Comparison of ENCODE assay signal across 8 cellular contexts in genomic region chr9:83978992-83979811, GRCh38. TPM values are rescaled to one million over a fixed set of nuclear protein-coding genes. Genes with fewer than 3 reads are reported as not detected.
A peak's percentile ranks its signal among the peaks of the same experiment; 100 is the strongest.
DNase-seq lines count a peak whose midpoint lies in the region; ATAC-seq and TF ChIP-seq lines count a peak whose summit lies in the region.

No MANE protein-coding gene starts in this region.

- no peaks in the 10 kb centered on the region for H3K27me3 ChIP-seq in SJCRH30

- H3K4me1 Mint-ChIP-seq in neural crest cell: peaks cover 59% of the 10 kb centered on the region
- H3K4me1 Mint-ChIP-seq in stimulated activated naive CD8-positive, alpha-beta T cell treated with anti-CD3 and anti-CD28 coated beads, Interleukin-15, Interleukin-2, amounts not matched to agents 100 ng/mL and 50 ng/mL, for 24 hours (ENCODE audit: low read depth): peaks cover 60% of the 10 kb centered on the region

- no peaks in the 10 kb centered on the region for H3K9me3 ChIP-seq in SJCRH30 (replicated peaks)

- no peaks in the 10 kb centered on the region for H3K9me3 Mint-ChIP-seq in neural crest cell
- H3K9me3 Mint-ChIP-seq in stimulated activated naive CD8-positive, alpha-beta T cell treated with anti-CD3 and anti-CD28 coated beads, Interleukin-15, Interleukin-2, amounts not matched to agents 100 ng/mL and 50 ng/mL, for 24 hours: no peaks in the 10 kb centered on the region

- H3K27ac ChIP-seq in SJCRH30: peak overlapping the region; percentile 100

- H3K36me3 Mint-ChIP-seq in neural crest cell (ENCODE audit: low read depth): peaks cover 46% of the 10 kb centered on the region
- H3K36me3 Mint-ChIP-seq in stimulated activated naive CD8-positive, alpha-beta T cell treated with anti-CD3 and anti-CD28 coated beads, Interleukin-15, Interleukin-2, amounts not matched to agents 100 ng/mL and 50 ng/mL, for 24 hours (ENCODE audit: low read depth): peaks cover 64% of the 10 kb centered on the region

- ATAC-seq in GM19372 (IDR thresholded peaks at IDR 0.05; ENCODE audit: low read depth, unreplicated experiment): peak; percentile 19

- peak overlapping the region; percentile 100 for H3K4me3 ChIP-seq in Jurkat, Clone E6-1 (ENCODE audit: low read length)
- H3K4me3 ChIP-seq in SJCRH30 (peak overlapping the region; percentile 97), foreskin fibroblast (ENCODE audit: low read depth in 1 of 2, low read length in 2 of 2) (peak overlapping the region; percentile 81 to 97)

- DNase-seq in AML-193 (lab: John Stamatoyannopoulos, UW): peak; percentile 59 to 64
- DNase-seq in Jurkat, Clone E6-1 (ENCODE audit: low read depth, low spot score): peak; percentile 86
- DNase-seq in SJCRH30: peak; percentile 91 to 94
- peak; percentile 80 for DNase-seq in activated gamma-delta T cell treated with anti-CD3 and anti-CD28 coated beads, Interleukin-2, amount 50 U/mL, for 16 hours (ENCODE audit: low read depth)
- DNase-seq in foreskin fibroblast: peak; percentile 77 to 94
- peak; percentile 71 for DNase-seq in neural crest cell (ENCODE audit: low read depth, low spot score)

- peak overlapping the region; percentile 100 for H3K4me3 Mint-ChIP-seq in neural crest cell
- H3K4me3 Mint-ChIP-seq in stimulated activated naive CD8-positive, alpha-beta T cell treated with anti-CD3 and anti-CD28 coated beads, Interleukin-15, Interleukin-2, amounts not matched to agents 100 ng/mL and 50 ng/mL, for 24 hours: peak overlapping the region; percentile 95

- peak overlapping the region; percentile 100 for H3K27ac Mint-ChIP-seq in neural crest cell (ENCODE audit: unreplicated experiment)
- peak overlapping the region; percentile 99 for H3K27ac Mint-ChIP-seq in stimulated activated naive CD8-positive, alpha-beta T cell treated with anti-CD3 and anti-CD28 coated beads, Interleukin-15, Interleukin-2, amounts not matched to agents 100 ng/mL and 50 ng/mL, for 24 hours

- H3K36me3 ChIP-seq in SJCRH30: peaks cover 56% of the 10 kb centered on the region

- TF ChIP-seq CTCF in foreskin fibroblast (IDR thresholded peaks at IDR 0.05; ENCODE audit: low read depth, low read length): no peak
- no peak for TF ChIP-seq CTCF in neural crest cell (conservative IDR thresholded peaks at IDR 0.05)

- peaks cover 9% of the 10 kb centered on the region; the same call in 1 of the 2 replicates for H3K4me1 ChIP-seq in SJCRH30

- H3K27me3 Mint-ChIP-seq in neural crest cell (ENCODE audit: low read depth): peaks cover 20% of the 10 kb centered on the region
- no peaks in the 10 kb centered on the region for H3K27me3 Mint-ChIP-seq in stimulated activated naive CD8-positive, alpha-beta T cell treated with anti-CD3 and anti-CD28 coated beads, Interleukin-15, Interleukin-2, amounts not matched to agents 100 ng/mL and 50 ng/mL, for 24 hours

RNA-seq across cellular contexts. Expression of gene HNRNPK, which starts 0.8 kb away (rescaled TPM):
- polyA plus RNA-seq in Jurkat, Clone E6-1 (2012; ENCODE audit: insufficient read depth, insufficient read length): 781 TPM
- 1,096 and 1,200 TPM in 2 replicates for total RNA-seq in SJCRH30 (2014; rRNA removed; shearing (Covaris generic))
- 921 and 943 TPM in 2 replicates for total RNA-seq in neural crest cell

RNA-seq across cellular contexts. Expression of gene RMI1, which starts 1.4 kb away (rescaled TPM):
- polyA plus RNA-seq in Jurkat, Clone E6-1 (2012; ENCODE audit: insufficient read depth, insufficient read length): 22.5 TPM
- total RNA-seq in SJCRH30 (2014; rRNA removed; shearing (Covaris generic)): 10.9 and 11.1 TPM in 2 replicates
- 37.3 and 37.6 TPM in 2 replicates for total RNA-seq in neural crest cell

RNA-seq across cellular contexts. Expression of gene KIF27, which starts 58.0 kb away (rescaled TPM):
- 12.5 TPM for polyA plus RNA-seq in Jurkat, Clone E6-1 (2012; ENCODE audit: insufficient read depth, insufficient read length)
- total RNA-seq in SJCRH30 (2014; rRNA removed; shearing (Covaris generic)): 2.0 and 3.9 TPM in 2 replicates
- 9.4 and 10.6 TPM in 2 replicates for total RNA-seq in neural crest cell

Comparison
In these comparisons a context has a peak if more than half of its experiments do, and no peak if none do; other contexts are left out.
1. Peak in every context shown above with its lines: DNase-seq, ATAC-seq, H3K4me3 ChIP-seq and H3K27ac ChIP-seq.